Comparison of ENCODE assay signal across 23 cellular contexts in genomic region chr2:216930716-216931115, GRCh38.
"Had no signal": no experiment of that assay in that cellular context is flagged by ENCODE, and none has a peak within 500 bp of the region (broad histone marks: within the 10 kb centered on the region; RNA-seq: fewer than 3 reads in every experiment).

No MANE protein-coding gene starts in this region.

- H3K4me3 ChIP-seq: colonic mucosa, coronary artery, dorsolateral prefrontal cortex, esophagus muscularis mucosa, esophagus squamous epithelium, gastrocnemius medialis, gastroesophageal sphincter, heart left ventricle, heart right ventricle had no signal

- ATAC-seq: effector memory CD8-positive, alpha-beta T cell; esophagus mucosa; foreskin keratinocyte; gastrocnemius medialis; gastroesophageal sphincter; heart left ventricle; heart right ventricle had no signal

- H3K9me3 ChIP-seq: colonic mucosa, esophagus muscularis mucosa, esophagus squamous epithelium, gastrocnemius medialis, gastroesophageal sphincter, heart left ventricle, heart right ventricle had no signal

- DNase-seq: colonic mucosa; cortex of kidney; dermis blood vessel endothelial cell; dorsolateral prefrontal cortex; effector CD4-positive, alpha-beta T cell; effector CD8-positive, alpha-beta T cell; effector memory CD4-positive, alpha-beta T cell; effector memory CD8-positive, alpha-beta T cell; endodermal cell; erythroblast; esophagus squamous epithelium; foreskin fibroblast; foreskin keratinocyte; foreskin melanocyte; gastrocnemius medialis; glutamatergic neuron; head of caudate nucleus; heart left ventricle; heart right ventricle had no signal

- H3K27me3 ChIP-seq: colonic mucosa, dorsolateral prefrontal cortex, esophagus muscularis mucosa, esophagus squamous epithelium, foreskin keratinocyte, gastrocnemius medialis, gastroesophageal sphincter, heart left ventricle, heart right ventricle had no signal

- H3K36me3 ChIP-seq: colonic mucosa, esophagus muscularis mucosa, esophagus squamous epithelium, gastrocnemius medialis, gastroesophageal sphincter, heart left ventricle, heart right ventricle had no signal
